In genomic region chr18:10061566-10061965, GRCh38 we compare ENCODE assay signal across 18 cellular contexts.
"Had no signal": no experiment of that assay in that cellular context is flagged by ENCODE, and none has a peak within 500 bp of the region (broad histone marks: within the 10 kb centered on the region; RNA-seq: fewer than 3 reads in every experiment).

No MANE protein-coding gene starts in this region.

- H3K4me1 ChIP-seq: colonic mucosa had no signal

- H3K27ac ChIP-seq: ascending aorta, epithelial cell of prostate, testis had no signal

- DNase-seq: activated CD4-positive, alpha-beta T cell treated with anti-CD3 and anti-CD28 coated beads for 48 hours; activated CD8-positive, alpha-beta memory T cell treated with anti-CD3 and anti-CD28 coated beads, Interleukin-2, amount 50 U/mL, for 48 hours; activated CD8-positive, alpha-beta T cell treated with anti-CD3 and anti-CD28 coated beads, Interleukin-2, amount 10 ng/mL, durations not matched to agents 7 days and 5 days; activated naive CD4-positive, alpha-beta T cell; activated naive CD8-positive, alpha-beta T cell treated with anti-CD3 and anti-CD28 coated beads, Interleukin-2, amount 50 U/mL, for 24 hours; colonic mucosa; effector CD8-positive, alpha-beta T cell; hippocampal formation; mucosa of descending colon; naive thymus-derived CD8-positive, alpha-beta T cell; occipital lobe; stimulated activated CD4-positive, alpha-beta T cell treated with anti-CD3 and anti-CD28 coated beads, Interleukin-12 subunit alpha, Interleukin-12 subunit beta, amount 100 ng/mL, for 4 hours; stimulated activated naive CD8-positive, alpha-beta T cell treated with anti-CD3 and anti-CD28 coated beads, Interleukin-15, Interleukin-2, amounts not matched to agents 100 U/mL and 50 U/mL, for 24 hours; testis had no signal

- H3K27me3 ChIP-seq: ascending aorta, cardiac muscle cell, colonic mucosa, testis had no signal

- H3K9me3 ChIP-seq: ascending aorta, colonic mucosa, mucosa of descending colon, testis had no signal

- H3K36me3 ChIP-seq: ascending aorta, cardiac muscle cell, colonic mucosa had no signal

- H3K4me3 ChIP-seq: ascending aorta, cardiac muscle cell, colonic mucosa, lung, mucosa of descending colon, testis had no signal
